ENCODE assay signal across 20 cellular contexts in the genomic region with DNA sequence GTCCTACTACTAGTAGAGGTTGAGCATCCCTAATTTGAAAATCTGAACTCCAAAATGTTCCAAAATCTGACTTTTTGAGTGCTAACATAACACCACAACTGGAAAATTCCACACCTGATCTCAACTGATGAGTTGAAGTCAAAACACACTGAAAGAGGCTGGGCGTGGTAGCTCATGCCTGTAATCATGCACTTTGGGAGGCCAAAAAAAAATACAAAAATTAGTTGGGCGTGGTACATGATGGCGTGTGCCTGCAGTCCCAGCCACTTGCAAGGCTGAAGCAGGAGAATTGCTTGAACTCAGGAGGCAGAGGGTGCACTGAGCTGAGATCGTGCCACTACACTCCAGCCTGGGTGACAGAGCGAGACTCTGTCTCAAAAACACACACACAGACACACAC.
"Had no signal": no experiment of that assay in that cellular context is flagged by ENCODE, and none has a peak within 500 bp of the region (broad histone marks: within the 10 kb centered on the region; RNA-seq: fewer than 3 reads in every experiment).

No MANE protein-coding gene starts in this region.

- H3K4me3 Mint-ChIP-seq: activated naive CD8-positive, alpha-beta T cell treated with anti-CD3 and anti-CD28 coated beads, Interleukin-2, amount 10 ng/mL, durations not matched to agents 7 days and 5 days had no signal

- H3K27ac ChIP-seq: adrenal gland had no signal

- H3K36me3 ChIP-seq: adrenal gland had no signal

- H3K27me3 ChIP-seq: adrenal gland had no signal

- H3K27ac Mint-ChIP-seq: activated naive CD8-positive, alpha-beta T cell treated with anti-CD3 and anti-CD28 coated beads, Interleukin-2, amount 10 ng/mL, durations not matched to agents 7 days and 5 days had no signal

- DNase-seq: activated CD4-positive, alpha-beta T cell treated with anti-CD3 and anti-CD28 coated beads, Interleukin-2, amount 50 U/mL, for 1 hour; activated CD4-positive, CD25-positive, alpha-beta regulatory T cell; activated effector memory CD4-positive, alpha-beta T cell treated with Interleukin-2 at 50 U/mL for 16 hours; activated naive CD4-positive, alpha-beta T cell; activated naive CD8-positive, alpha-beta T cell treated with anti-CD3 and anti-CD28 coated beads, Interleukin-2, amount 10 ng/mL, durations not matched to agents 7 days and 5 days; activated T-cell treated with anti-CD3 and anti-CD28 coated beads for 4 hours; adrenal gland; anterior cingulate cortex; cerebellar nuclear complex; Karpas-422; NCI-H1105 treated with DMSO at 0.1 percent for 48 hours; NCI-H1436 treated with DMSO at 0.1 percent for 48 hours; NCI-H187; NCI-H2081 treated with DMSO at 0.1 percent for 48 hours; NCI-H446; NCI-H524 treated with DMSO at 0.1 percent for 48 hours; NCI-H82; SIG-M5; T-helper 2 cell; T1000 had no signal

- H3K4me3 ChIP-seq: adrenal gland had no signal

- H3K27me3 Mint-ChIP-seq: activated naive CD8-positive, alpha-beta T cell treated with anti-CD3 and anti-CD28 coated beads, Interleukin-2, amount 10 ng/mL, durations not matched to agents 7 days and 5 days had no signal
